Comparison of ENCODE assay signal across 1 cellular context in genomic region chr1:153001382-153001781, GRCh38.
TF ChIP-seq lines count a peak whose summit lies in the region.

Gene SPRR3 (plus strand): TSS chr1:153001749. CDS start chr1:153003021, 1,272 bp downstream.

TF ChIP-seq in K562, 482 proteins besides CTCF, POLR2A, EP300 and RAD21 (continued from another document):
- TF ChIP-seq ID3 (CRISPR knock-in tag; IDR thresholded peaks at IDR 0.05), result no peak
- TF ChIP-seq ID3 (tag; IDR thresholded peaks at IDR 0.05), result no peak
- no peak for TF ChIP-seq GTF2F1 (IDR thresholded peaks at IDR 0.05; ENCODE audit: low read depth, low read length)
- TF ChIP-seq ATF3 (IDR thresholded peaks at IDR 0.05), result peak; percentile 80
- no peak for TF ChIP-seq ATF3 (CRISPR knock-in tag; conservative IDR thresholded peaks at IDR 0.05)
- TF ChIP-seq JUND (IDR thresholded peaks at IDR 0.05; ENCODE audit: borderline replicate concordance, low read depth, low read length), result peak; percentile 72; the same call in 1 of the 2 replicates
- peak; percentile 17; the same call in 1 of the 3 replicates for TF ChIP-seq JUND (tag; IDR thresholded peaks at IDR 0.05; ENCODE audit: borderline replicate concordance, low read depth, low read length)
- TF ChIP-seq JUN (IDR thresholded peaks at IDR 0.05; ENCODE audit: borderline replicate concordance, low read depth, low read length), result peak; percentile 75
- no peak for TF ChIP-seq JUN (CRISPR knock-in tag; IDR thresholded peaks at IDR 0.05; ENCODE audit: borderline replicate concordance)
